In the genomic region with DNA sequence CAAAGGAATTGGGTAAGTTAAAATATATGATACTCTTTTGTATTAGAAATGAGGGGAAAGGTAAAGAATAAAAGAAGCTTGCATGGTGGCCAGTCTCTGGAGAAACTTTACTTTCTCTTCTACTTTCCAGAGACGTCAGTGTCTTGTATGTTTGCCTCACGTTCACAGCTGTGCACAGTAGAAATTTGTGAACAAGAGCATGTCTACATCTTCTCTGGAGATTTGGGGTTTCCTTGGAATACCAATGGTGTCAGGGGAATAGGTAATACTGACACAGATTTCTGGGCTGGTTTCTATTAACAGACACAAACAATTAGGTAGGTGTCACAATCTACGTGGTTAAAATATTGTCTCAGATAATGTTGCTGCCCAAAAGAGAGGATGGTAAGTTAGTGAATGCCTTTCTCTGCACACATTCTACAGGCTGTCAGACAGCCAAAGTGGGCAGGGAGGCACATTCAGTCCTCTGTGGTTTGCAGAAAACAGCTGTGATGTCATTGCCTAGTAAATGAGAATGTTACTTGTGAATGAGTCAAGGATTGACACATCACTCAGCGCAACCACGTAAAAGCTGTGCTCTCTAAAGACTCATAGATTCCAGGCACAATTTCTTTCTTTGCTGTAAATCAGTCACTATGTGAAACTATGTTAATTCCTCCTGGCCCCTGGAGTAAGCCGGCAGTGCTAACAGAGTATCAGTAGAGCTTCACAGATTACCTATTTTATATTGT, we compare ENCODE assay signal across 9 cellular contexts.
DNase-seq lines count a peak whose midpoint lies in the region; ATAC-seq, FAIRE-seq and TF ChIP-seq lines count a peak whose summit lies in the region.
"Had no signal": no experiment of that assay in that cellular context is flagged by ENCODE, and none has a peak within 500 bp of the region (broad histone marks: within the 10 kb centered on the region; RNA-seq: fewer than 3 reads in every experiment).

No MANE protein-coding gene starts in this region.

- TF ChIP-seq CTCF in psoas muscle (IDR thresholded peaks at IDR 0.05) = no peak
- no peak for TF ChIP-seq CTCF in spleen (IDR thresholded peaks at IDR 0.05 in 8 of 11, conservative IDR thresholded peaks at IDR 0.05 in 3 of 11)

- H3K27me3 ChIP-seq in psoas muscle (ENCODE audit: insufficient read depth in 3 of 3, low read length in 2 of 3) = no peaks in the 10 kb centered on the region
- H3K27me3 ChIP-seq in effector memory CD4-positive, alpha-beta T cell (replicated peaks; ENCODE audit: control insufficient read depth, insufficient read depth, low read length, poor library complexity, severe bottlenecking) = no peaks in the 10 kb centered on the region
- no peaks in the 10 kb centered on the region for H3K27me3 ChIP-seq in spleen (replicated peaks in 1 of 7)

- no peak for TF ChIP-seq POLR2A in spleen (IDR thresholded peaks at IDR 0.05)

- H3K27ac ChIP-seq in psoas muscle (no peak overlapping the region), spleen (no peak overlapping the region)
- no peak overlapping the region for H3K27ac ChIP-seq in effector memory CD4-positive, alpha-beta T cell (ENCODE audit: insufficient read depth, low read length, poor library complexity, severe bottlenecking)

- H3K36me3 ChIP-seq in psoas muscle (ENCODE audit: insufficient read depth in 1 of 2, low read depth in 1 of 2) (no peaks in the 10 kb centered on the region), spleen (no peaks in the 10 kb centered on the region)
- H3K36me3 ChIP-seq in effector memory CD4-positive, alpha-beta T cell (ENCODE audit: control insufficient read depth, insufficient read depth, low read length) = no peaks in the 10 kb centered on the region

- 17 to 26% (median 22%) methylated on average over 6 of the region's 6 CpGs for WGBS in psoas muscle, 3 donors
- WGBS in spleen, 5 donors = 72 to 79% (median 75%) methylated on average over 6 of the region's 6 CpGs

- no peaks in the 10 kb centered on the region for H3K9me3 ChIP-seq in psoas muscle
- H3K9me3 ChIP-seq in effector memory CD4-positive, alpha-beta T cell (ENCODE audit: control insufficient read depth, low read length) = no peaks in the 10 kb centered on the region
- no peaks in the 10 kb centered on the region for H3K9me3 ChIP-seq in spleen

- FAIRE-seq in RCC 7860 (lab: Jason Lieb, UNC) = peak; percentile 52
- FAIRE-seq: TTC549 had no signal

- DNase-seq in Ammon's horn (ENCODE audit: low spot score) (peak; percentile 64), RCC 7860 (ENCODE audit: low spot score) (peak; percentile 82), psoas muscle (peak; percentile 39 to 75), hippocampal formation (lab: John Stamatoyannopoulos, UW) (no peak), spleen (no peak)
- peak; percentile 7 for DNase-seq in central memory CD4-positive, alpha-beta T cell
- DNase-seq in effector memory CD4-positive, alpha-beta T cell = no peak

- H3K4me1 ChIP-seq in psoas muscle (no peaks in the 10 kb centered on the region), spleen (no peaks in the 10 kb centered on the region)
- H3K4me1 ChIP-seq in effector memory CD4-positive, alpha-beta T cell (ENCODE audit: control insufficient read depth, insufficient read depth, low read length, poor library complexity, severe bottlenecking) = no peaks in the 10 kb centered on the region

- intact Hi-C loops in psoas muscle (cut with DNase I) = no loop called here
- intact Hi-C loops in spleen (cut with DNase I; ENCODE audit: low total_unique reads) = no loop called here

- no peak overlapping the region for H3K4me3 ChIP-seq in psoas muscle
- no peak overlapping the region for H3K4me3 ChIP-seq in effector memory CD4-positive, alpha-beta T cell (ENCODE audit: insufficient read depth, low read depth, low read length, poor library complexity, severe bottlenecking)
- H3K4me3 ChIP-seq in spleen = no peak overlapping the region

- ATAC-seq in psoas muscle = peak; percentile 68 to 95 (median 90)
- ATAC-seq in GM21723 (IDR thresholded peaks at IDR 0.05; ENCODE audit: unreplicated experiment) = no peak

Comparison
In these comparisons a context has a peak if more than half of its experiments do, and no peak if none do; other contexts are left out.
1. DNase-seq: peak in Ammon's horn (single experiment), RCC 7860 (single experiment), central memory CD4-positive, alpha-beta T cell (single experiment) and psoas muscle (2 of 2); none in effector memory CD4-positive, alpha-beta T cell (0 of 3), hippocampal formation (0 of 2) and spleen (single experiment).